In genomic region chr12:67026847-67027246, GRCh38 we compare ENCODE assay signal across 2 cellular contexts.
TF ChIP-seq lines count a peak whose summit lies in the region.

No MANE protein-coding gene starts in this region.

TF ChIP-seq in HEK293, 187 proteins besides CTCF, POLR2A, EP300 and RAD21 (continued from another document and continues in another):
- TF ChIP-seq ZNF600 (tag by site-specific recombination; IDR thresholded peaks at IDR 0.05) (peak; percentile 66), OSR2 (tag by site-specific recombination; IDR thresholded peaks at IDR 0.05) (peak; percentile 77), ZNF843 (tag by site-specific recombination; IDR thresholded peaks at IDR 0.05) (no peak), IKZF3 (tag by site-specific recombination; IDR thresholded peaks at IDR 0.05) (no peak), ZNF791 (tag by site-specific recombination; IDR thresholded peaks at IDR 0.05) (no peak), KLF8 (tag by site-specific recombination; IDR thresholded peaks at IDR 0.05) (no peak), ZNF561 (tag by site-specific recombination; IDR thresholded peaks at IDR 0.05; ENCODE audit: borderline replicate concordance) (no peak), GLIS1 (tag by site-specific recombination; IDR thresholded peaks at IDR 0.05) (no peak), ZNF785 (tag by site-specific recombination; IDR thresholded peaks at IDR 0.05) (no peak), ZNF404 (tag by site-specific recombination; IDR thresholded peaks at IDR 0.05) (no peak), SETDB1 (IDR thresholded peaks at IDR 0.05; ENCODE audit: insufficient read length, low read length) (no peak), HIC1 (tag by site-specific recombination; IDR thresholded peaks at IDR 0.05) (no peak), ZNF174 (tag by site-specific recombination; IDR thresholded peaks at IDR 0.05) (no peak), PRDM10 (tag by site-specific recombination; IDR thresholded peaks at IDR 0.05) (no peak), ZNF629 (tag by site-specific recombination; IDR thresholded peaks at IDR 0.05) (no peak), ZBTB48 (tag by site-specific recombination; IDR thresholded peaks at IDR 0.05) (no peak), ZNF18 (tag by site-specific recombination; IDR thresholded peaks at IDR 0.05) (no peak), ZNF169 (tag by site-specific recombination; IDR thresholded peaks at IDR 0.05) (no peak), SCRT2 (tag by site-specific recombination; IDR thresholded peaks at IDR 0.05) (peak; percentile 73), INSM2 (tag by site-specific recombination; IDR thresholded peaks at IDR 0.05) (no peak), ZNF391 (tag by site-specific recombination; IDR thresholded peaks at IDR 0.05; ENCODE audit: borderline replicate concordance, low read depth) (no peak), ZNF48 (tag by site-specific recombination; IDR thresholded peaks at IDR 0.05) (no peak), ZNF214 (tag by site-specific recombination; IDR thresholded peaks at IDR 0.05; ENCODE audit: borderline replicate concordance) (no peak), RBAK (tag by site-specific recombination; IDR thresholded peaks at IDR 0.05) (no peak), ZBTB20 (tag by site-specific recombination; IDR thresholded peaks at IDR 0.05) (no peak), ZNF248 (tag by site-specific recombination; IDR thresholded peaks at IDR 0.05) (no peak)

TF ChIP-seq in H1, 55 proteins besides CTCF, POLR2A, EP300 and RAD21 (continued from another document):
- TF ChIP-seq CEBPB (IDR thresholded peaks at IDR 0.05; ENCODE audit: low read depth, low read length) (peak; percentile 80), CBX8 (IDR thresholded peaks at IDR 0.05; ENCODE audit: borderline replicate concordance, low read depth, low read length) (no peak)
